In genomic region chr7:41822259-41822658, GRCh38 we compare ENCODE assay signal across 21 cellular contexts.
"Had no signal": no experiment of that assay in that cellular context is flagged by ENCODE, and none has a peak within 500 bp of the region (broad histone marks: within the 10 kb centered on the region; RNA-seq: fewer than 3 reads in every experiment).

No MANE protein-coding gene starts in this region.

- H3K4me1 ChIP-seq: adrenal gland, breast epithelium, pancreas, psoas muscle, thyroid gland had no signal

- H3K9me3 ChIP-seq: pancreas, psoas muscle, thyroid gland had no signal

- H3K36me3 ChIP-seq: adrenal gland, breast epithelium, pancreas, thyroid gland had no signal

- H2AFZ ChIP-seq: hepatocyte had no signal

- ATAC-seq: activated CD4-positive, CD25-positive, alpha-beta regulatory T cell treated with anti-CD3 and anti-CD28 coated beads, Interleukin-2, amount 50 U/mL, for 24 hours; activated CD8-positive, alpha-beta memory T cell treated with anti-CD3 and anti-CD28 coated beads, Interleukin-2, amount 10 ng/mL, durations not matched to agents 7 days and 5 days; activated CD8-positive, alpha-beta T cell treated with anti-CD3 and anti-CD28 coated beads for 36 hours; left lobe of liver; naive thymus-derived CD4-positive, alpha-beta T cell; pancreas; psoas muscle; right cardiac atrium; stimulated activated naive CD8-positive, alpha-beta T cell treated with anti-CD3 and anti-CD28 coated beads, Interleukin-15, Interleukin-2, amounts not matched to agents 100 U/mL and 50 U/mL, for 24 hours had no signal

- H3K79me2 ChIP-seq: hepatocyte had no signal

- H3K4me2 ChIP-seq: hepatocyte had no signal

- H3K4me3 ChIP-seq: adrenal gland, breast epithelium, hepatocyte, pancreas, psoas muscle, thyroid gland had no signal

- DNase-seq: activated CD4-positive, alpha-beta T cell treated with anti-CD3 and anti-CD28 coated beads, Interleukin-2, amount 10 ng/mL, durations not matched to agents 24 days and 14 days; activated CD8-positive, alpha-beta memory T cell treated with anti-CD3 and anti-CD28 coated beads, Interleukin-2, amount 10 ng/mL, durations not matched to agents 7 days and 5 days; activated CD8-positive, alpha-beta T cell treated with anti-CD3 and anti-CD28 coated beads for 36 hours; activated effector memory CD4-positive, alpha-beta T cell treated with anti-CD3 and anti-CD28 coated beads, Interleukin-2, amount 50 U/mL, for 16 hours; activated T-cell treated with anti-CD3 and anti-CD28 coated beads for 4 hours; adrenal gland; foreskin melanocyte; immature natural killer cell; naive thymus-derived CD4-positive, alpha-beta T cell; pancreas; psoas muscle; right cardiac atrium; stimulated activated CD4-positive, alpha-beta T cell treated with anti-CD3 and anti-CD28 coated beads, Interleukin-12 subunit alpha, Interleukin-12 subunit beta, amount 100 ng/mL, for 4 hours; stimulated activated CD4-positive, alpha-beta T cell treated with anti-CD3 and anti-CD28 coated beads, Interleukin-4, amount 100 ng/mL, for 4 hours; stimulated activated naive CD8-positive, alpha-beta T cell treated with anti-CD3 and anti-CD28 coated beads, Interleukin-15, Interleukin-2, amounts not matched to agents 100 U/mL and 50 U/mL, for 24 hours; thyroid gland had no signal

- H3K27me3 ChIP-seq: adrenal gland, breast epithelium, hepatocyte, pancreas, thyroid gland had no signal

- H3K27ac ChIP-seq: adrenal gland, breast epithelium, hepatocyte, pancreas, psoas muscle, thyroid gland, VCaP had no signal
